ENCODE assay signal across 13 cellular contexts in genomic region chr17:49013311-49014205, GRCh38. TPM values are rescaled to one million over a fixed set of nuclear protein-coding genes. Genes with fewer than 3 reads are reported as not detected.
DNase-seq lines count a peak whose midpoint lies in the region; ATAC-seq and TF ChIP-seq lines count a peak whose summit lies in the region.
"Had no signal": no experiment of that assay in that cellular context is flagged by ENCODE, and none has a peak within 500 bp of the region (broad histone marks: within the 10 kb centered on the region; RNA-seq: fewer than 3 reads in every experiment).

No MANE protein-coding gene starts in this region.

- peak overlapping the region; percentile 94 for H3K27ac Mint-ChIP-seq in neural crest cell (ENCODE audit: unreplicated experiment)
- H3K27ac Mint-ChIP-seq in stimulated activated naive B cell treated with anti-CD40 and anti-IgM and Interleukin-4, amounts not matched to agents 10 μg/mL and 1 μg/mL and 100 μg/mL, for 72 hours = no peak overlapping the region
- H3K27ac Mint-ChIP-seq: activated CD4-positive, alpha-beta T cell treated with anti-CD3 and anti-CD28 coated beads, Interleukin-2, amount 10 ng/mL, durations not matched to agents 24 days and 14 days; CD4-positive, alpha-beta memory T cell had no signal

- H2AFZ ChIP-seq in MM.1S (ENCODE audit: low read length) = no peak overlapping the region

- no peak for ATAC-seq in HG02798 (IDR thresholded peaks at IDR 0.05; ENCODE audit: poor library complexity, unreplicated experiment)
- no peak for ATAC-seq in stimulated activated naive B cell treated with anti-CD40 and anti-IgM and Interleukin-4, amounts not matched to agents 10 μg/mL and 1 μg/mL and 100 μg/mL, for 72 hours (replicated peaks)

- peaks cover 6 to 99% (median 38%) of the 10 kb centered on the region in 4 donors for H3K27me3 ChIP-seq in esophagus muscularis mucosa
- H3K27me3 ChIP-seq in MM.1S (replicated peaks; ENCODE audit: insufficient read depth, low read length) = peaks cover 93% of the 10 kb centered on the region

- no peaks in the 10 kb centered on the region for H3F3A ChIP-seq in MM.1S (ENCODE audit: insufficient read depth, low read length)

- no peaks in the 10 kb centered on the region for H3K9me2 ChIP-seq in MM.1S (replicated peaks; ENCODE audit: insufficient read depth, low read length)
- H3K9me2 ChIP-seq: SK-N-SH had no signal

- no peaks in the 10 kb centered on the region for H3K36me3 ChIP-seq in esophagus muscularis mucosa
- H3K36me3 ChIP-seq in MM.1S (replicated peaks; ENCODE audit: insufficient read depth, low read length) = no peaks in the 10 kb centered on the region

- TF ChIP-seq POLR2A in esophagus muscularis mucosa (IDR thresholded peaks at IDR 0.05; ENCODE audit: low read depth) = no peak

- WGBS in esophagus muscularis mucosa = 33% methylated on average over 31 of the region's 64 CpGs

- TF ChIP-seq CTCF in esophagus muscularis mucosa (IDR thresholded peaks at IDR 0.05) = no peak
- no peak for TF ChIP-seq CTCF in neural crest cell (conservative IDR thresholded peaks at IDR 0.05)
- TF ChIP-seq CTCF in MM.1S (IDR thresholded peaks at IDR 0.05; ENCODE audit: low read length) = no peak

- peaks cover 8% of the 10 kb centered on the region for H3K36me3 Mint-ChIP-seq in neural crest cell (ENCODE audit: low read depth)
- no peaks in the 10 kb centered on the region for H3K36me3 Mint-ChIP-seq in stimulated activated naive B cell treated with anti-CD40 and anti-IgM and Interleukin-4, amounts not matched to agents 10 μg/mL and 1 μg/mL and 100 μg/mL, for 72 hours
- H3K36me3 Mint-ChIP-seq: CD4-positive, alpha-beta memory T cell had no signal

- H3K4me1 Mint-ChIP-seq in neural crest cell = peaks cover 61% of the 10 kb centered on the region
- H3K4me1 Mint-ChIP-seq in stimulated activated naive B cell treated with anti-CD40 and anti-IgM and Interleukin-4, amounts not matched to agents 10 μg/mL and 1 μg/mL and 100 μg/mL, for 72 hours = peaks cover 2 to 8% of the 10 kb centered on the region in 2 donors
- H3K4me1 Mint-ChIP-seq: activated CD4-positive, alpha-beta T cell treated with anti-CD3 and anti-CD28 coated beads, Interleukin-2, amount 10 ng/mL, durations not matched to agents 24 days and 14 days had no signal

- H3K27ac ChIP-seq in esophagus muscularis mucosa (replicated peaks in 1 of 4) (no peak overlapping the region), MM.1S (ENCODE audit: low read length) (no peak overlapping the region)

- TF ChIP-seq RAD21 in Ishikawa (IDR thresholded peaks at IDR 0.05; ENCODE audit: low read depth) = no peak

- intact Hi-C loops in esophagus muscularis mucosa (cut with DNase I) = no loop called here

- no peaks in the 10 kb centered on the region for H3K9me3 Mint-ChIP-seq in neural crest cell
- H3K9me3 Mint-ChIP-seq in stimulated activated naive B cell treated with anti-CD40 and anti-IgM and Interleukin-4, amounts not matched to agents 10 μg/mL and 1 μg/mL and 100 μg/mL, for 72 hours = no peaks in the 10 kb centered on the region
- H3K9me3 Mint-ChIP-seq: activated CD4-positive, alpha-beta T cell treated with anti-CD3 and anti-CD28 coated beads, Interleukin-2, amount 10 ng/mL, durations not matched to agents 24 days and 14 days had no signal

- H4K20me1 ChIP-seq in MM.1S (ENCODE audit: insufficient read depth, low read length) = no peaks in the 10 kb centered on the region

- H3K4me3 ChIP-seq in esophagus muscularis mucosa (no peak overlapping the region), MM.1S (ENCODE audit: low read length) (no peak overlapping the region)

- no peak overlapping the region for H3K9ac ChIP-seq in MM.1S (ENCODE audit: low read length)
- H3K9ac ChIP-seq: SK-N-SH had no signal

- H3K79me2 ChIP-seq in MM.1S (ENCODE audit: low read length) = no peaks in the 10 kb centered on the region

- H3K27me3 Mint-ChIP-seq in neural crest cell (ENCODE audit: low read depth) = no peaks in the 10 kb centered on the region
- H3K27me3 Mint-ChIP-seq in stimulated activated naive B cell treated with anti-CD40 and anti-IgM and Interleukin-4, amounts not matched to agents 10 μg/mL and 1 μg/mL and 100 μg/mL, for 72 hours = peaks cover 62 to 82% of the 10 kb centered on the region in 2 donors

- peaks cover 0 to 25% (median 21%) of the 10 kb centered on the region in 4 donors for H3K4me1 ChIP-seq in esophagus muscularis mucosa
- H3K4me1 ChIP-seq in MM.1S (ENCODE audit: low read length) = no peaks in the 10 kb centered on the region

- no peak overlapping the region for H3K4me2 ChIP-seq in MM.1S (ENCODE audit: low read depth, low read length)

- DNase-seq in DMS79 (lab: John Stamatoyannopoulos, UW) (peak; percentile 27), esophagus muscularis mucosa (ENCODE audit: extremely low spot score) (peak; percentile 90), neural crest cell (ENCODE audit: low read depth, low spot score) (peak; percentile 60), MM.1S (no peak)
- DNase-seq in stimulated activated CD4-positive, alpha-beta T cell treated with anti-CD3 and anti-CD28 coated beads, Interleukin-4, amount 100 ng/mL, for 1 hour = no peak
- DNase-seq in stimulated activated naive B cell treated with anti-CD40 and anti-IgM and Interleukin-4, amounts not matched to agents 10 μg/mL and 1 μg/mL and 100 μg/mL, for 72 hours = no peak
- DNase-seq: activated CD4-positive, alpha-beta T cell treated with anti-CD3 and anti-CD28 coated beads, Interleukin-2, amount 10 ng/mL, durations not matched to agents 24 days and 14 days; activated gamma-delta T cell; CD4-positive, alpha-beta memory T cell; NCI-H526 treated with DMSO at 0.1 percent for 48 hours had no signal

- TF ChIP-seq EP300 in Ishikawa (IDR thresholded peaks at IDR 0.05; ENCODE audit: borderline replicate concordance) (peak; percentile 47), esophagus muscularis mucosa (IDR thresholded peaks at IDR 0.05) (no peak)

- H3K9me3 ChIP-seq in esophagus muscularis mucosa = no peaks in the 10 kb centered on the region
- no peaks in the 10 kb centered on the region for H3K9me3 ChIP-seq in MM.1S (replicated peaks; ENCODE audit: insufficient read depth, low read length)
- H3K9me3 ChIP-seq: SK-N-SH had no signal

- H3K4me3 Mint-ChIP-seq in neural crest cell = peak overlapping the region; percentile 88
- peak overlapping the region in 1 of 2 donors; percentile 23 for H3K4me3 Mint-ChIP-seq in stimulated activated naive B cell treated with anti-CD40 and anti-IgM and Interleukin-4, amounts not matched to agents 10 μg/mL and 1 μg/mL and 100 μg/mL, for 72 hours
- H3K4me3 Mint-ChIP-seq: activated CD4-positive, alpha-beta T cell treated with anti-CD3 and anti-CD28 coated beads, Interleukin-2, amount 10 ng/mL, durations not matched to agents 24 days and 14 days had no signal

TF ChIP-seq in Ishikawa, 13 proteins besides CTCF, POLR2A, EP300 and RAD21:
- TF ChIP-seq TEAD4 (IDR thresholded peaks at IDR 0.05) (peak; percentile 29; the same call in 1 of the 2 replicates), FOXM1 (IDR thresholded peaks at IDR 0.05; ENCODE audit: borderline replicate concordance, low read depth) (no peak), CEBPB (IDR thresholded peaks at IDR 0.05) (no peak), NFIC (IDR thresholded peaks at IDR 0.05) (peak; percentile 62), TCF12 (IDR thresholded peaks at IDR 0.05; ENCODE audit: low read depth) (peak; percentile 56; the same call in 1 of the 2 replicates)
- TF ChIP-seq, protein P1, sequence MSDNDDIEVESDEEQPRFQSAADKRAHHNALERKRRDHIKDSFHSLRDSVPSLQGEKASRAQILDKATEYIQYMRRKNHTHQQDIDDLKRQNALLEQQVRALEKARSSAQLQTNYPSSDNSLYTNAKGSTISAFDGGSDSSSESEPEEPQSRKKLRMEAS (IDR thresholded peaks at IDR 0.05) = peak; percentile 10; the same call in 1 of the 2 replicates
TF ChIP-seq in Ishikawa: peak in this region for 4.

RNA-seq across cellular contexts. Expression of gene IGF2BP1, which starts 16.4 kb away (rescaled TPM):
- total RNA-seq in esophagus muscularis mucosa (not detected), neural crest cell (536 and 543 TPM in 2 replicates)
- total RNA-seq: activated CD4-positive, alpha-beta T cell treated with anti-CD3 and anti-CD28 coated beads, Interleukin-2, amount 10 ng/mL, durations not matched to agents 24 days and 14 days; CD4-positive, alpha-beta memory T cell had no signal

RNA-seq across cellular contexts. Expression of gene GIP, which starts 45.2 kb away (rescaled TPM):
- total RNA-seq in esophagus muscularis mucosa (not detected), neural crest cell (not detected in 2 replicates)
- total RNA-seq: activated CD4-positive, alpha-beta T cell treated with anti-CD3 and anti-CD28 coated beads, Interleukin-2, amount 10 ng/mL, durations not matched to agents 24 days and 14 days; CD4-positive, alpha-beta memory T cell had no signal

Comparison
In these comparisons a context has a peak if more than half of its experiments do, and no peak if none do; other contexts are left out.
1. DNase-seq: peak in DMS79 (single experiment), esophagus muscularis mucosa (single experiment) and neural crest cell (single experiment); none in stimulated activated CD4-positive, alpha-beta T cell treated with anti-CD3 and anti-CD28 coated beads, Interleukin-4, amount 100 ng/mL, for 1 hour (single experiment), MM.1S (single experiment) and stimulated activated naive B cell treated with anti-CD40 and anti-IgM and Interleukin-4, amounts not matched to agents 10 μg/mL and 1 μg/mL and 100 μg/mL, for 72 hours (single experiment).
2. RNA of gene IGF2BP1, which starts 16.4 kb away (total RNA-seq): 536 to 543 TPM in neural crest cell; not detected in esophagus muscularis mucosa; every median in the first group is over 100 times any median in the second.